8 cellular contexts compared by ENCODE assay signal in the genomic region with DNA sequence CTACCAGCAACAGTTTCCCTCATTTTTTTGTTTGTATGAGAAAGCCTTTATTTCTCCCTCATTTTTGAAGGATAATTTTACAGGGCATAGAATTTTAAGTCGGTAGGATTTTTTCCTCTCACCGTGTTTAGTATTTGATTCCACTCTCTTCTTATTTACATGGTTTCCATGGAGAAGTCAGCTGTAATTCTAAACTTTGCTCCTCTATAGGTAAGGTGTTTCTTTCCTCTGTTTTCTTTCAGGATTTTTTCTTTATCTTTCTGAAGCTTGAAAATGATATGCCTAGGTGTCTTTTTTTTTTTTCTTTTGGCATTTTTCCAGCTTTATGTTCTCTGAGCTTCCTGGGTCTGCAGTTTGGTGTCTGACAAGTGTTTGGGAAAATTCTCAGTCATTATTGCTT.
"Had no signal": no experiment of that assay in that cellular context is flagged by ENCODE, and none has a peak within 500 bp of the region (broad histone marks: within the 10 kb centered on the region; RNA-seq: fewer than 3 reads in every experiment).

No MANE protein-coding gene starts in this region.

- H3K4me1 ChIP-seq: HAP-1 had no signal

- H3K4me3 ChIP-seq: GM23248, HAP-1 had no signal

- H2AFZ ChIP-seq: GM23248 had no signal

- H3K36me3 ChIP-seq: HAP-1 had no signal

- FAIRE-seq: HTR-8/SVneo had no signal

- H3K9ac ChIP-seq: GM23248 had no signal

- DNase-seq: GM23248, GOT3, H7, KG1 had no signal

- H3K27ac ChIP-seq: GM23248 had no signal

- H3K4me3 Mint-ChIP-seq: IgD-negative memory B cell had no signal

- H3K9me3 ChIP-seq: HAP-1 had no signal

- H3K27ac Mint-ChIP-seq: IgD-negative memory B cell had no signal

- ATAC-seq: HCT116 had no signal
